ENCODE assay signal across 1 cellular context in genomic region chr6:41462980-41463930, GRCh38.
TF ChIP-seq lines count a peak whose summit lies in the region.

No MANE protein-coding gene starts in this region.

TF ChIP-seq in GM12878, 131 proteins besides CTCF, POLR2A, EP300 and RAD21 (continued from another document):
- peak; percentile 50; the same call in 1 of the 2 replicates for TF ChIP-seq SMARCA5 (IDR thresholded peaks at IDR 0.05)
- TF ChIP-seq SUPT20H (IDR thresholded peaks at IDR 0.05; ENCODE audit: borderline replicate concordance, control insufficient read depth, low read depth, low read length): no peak
- no peak for TF ChIP-seq MXI1 (IDR thresholded peaks at IDR 0.05; ENCODE audit: low read depth, low read length)
- 0 out of 2 replicates have a peak, but pooled peaks have one; percentile 20 for TF ChIP-seq LARP7 (IDR thresholded peaks at IDR 0.05)
- no peak for TF ChIP-seq RAD51 (IDR thresholded peaks at IDR 0.05)
- TF ChIP-seq ZNF384 (IDR thresholded peaks at IDR 0.05; ENCODE audit: borderline replicate concordance, low read depth, low read length): no peak
- no peak for TF ChIP-seq HDAC6 (IDR thresholded peaks at IDR 0.05; ENCODE audit: unreplicated experiment)
- no peak for TF ChIP-seq TCF12 (IDR thresholded peaks at IDR 0.05; ENCODE audit: low read depth, low read length)
- TF ChIP-seq YY1 (IDR thresholded peaks at IDR 0.05; ENCODE audit: low read depth, low read length): peak; percentile 87
- no peak for TF ChIP-seq CHD1 (IDR thresholded peaks at IDR 0.05; ENCODE audit: low read depth, low read length)
- TF ChIP-seq SMC3 (IDR thresholded peaks at IDR 0.05; ENCODE audit: borderline replicate concordance, low read length): peak; percentile 98
- TF ChIP-seq ASH2L (IDR thresholded peaks at IDR 0.05; ENCODE audit: borderline replicate concordance, low read depth): no peak
- TF ChIP-seq RB1 (IDR thresholded peaks at IDR 0.05; ENCODE audit: borderline replicate concordance): peak; percentile 74; the same call in 1 of the 2 replicates
- no peak for TF ChIP-seq JUNB (IDR thresholded peaks at IDR 0.05)
- TF ChIP-seq, protein P1, sequence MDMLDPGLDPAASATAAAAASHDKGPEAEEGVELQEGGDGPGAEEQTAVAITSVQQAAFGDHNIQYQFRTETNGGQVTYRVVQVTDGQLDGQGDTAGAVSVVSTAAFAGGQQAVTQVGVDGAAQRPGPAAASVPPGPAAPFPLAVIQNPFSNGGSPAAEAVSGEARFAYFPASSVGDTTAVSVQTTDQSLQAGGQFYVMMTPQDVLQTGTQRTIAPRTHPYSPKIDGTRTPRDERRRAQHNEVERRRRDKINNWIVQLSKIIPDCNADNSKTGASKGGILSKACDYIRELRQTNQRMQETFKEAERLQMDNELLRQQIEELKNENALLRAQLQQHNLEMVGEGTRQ (IDR thresholded peaks at IDR 0.05; ENCODE audit: borderline replicate concordance, low read depth, low read length): no peak
- TF ChIP-seq, protein P2, sequence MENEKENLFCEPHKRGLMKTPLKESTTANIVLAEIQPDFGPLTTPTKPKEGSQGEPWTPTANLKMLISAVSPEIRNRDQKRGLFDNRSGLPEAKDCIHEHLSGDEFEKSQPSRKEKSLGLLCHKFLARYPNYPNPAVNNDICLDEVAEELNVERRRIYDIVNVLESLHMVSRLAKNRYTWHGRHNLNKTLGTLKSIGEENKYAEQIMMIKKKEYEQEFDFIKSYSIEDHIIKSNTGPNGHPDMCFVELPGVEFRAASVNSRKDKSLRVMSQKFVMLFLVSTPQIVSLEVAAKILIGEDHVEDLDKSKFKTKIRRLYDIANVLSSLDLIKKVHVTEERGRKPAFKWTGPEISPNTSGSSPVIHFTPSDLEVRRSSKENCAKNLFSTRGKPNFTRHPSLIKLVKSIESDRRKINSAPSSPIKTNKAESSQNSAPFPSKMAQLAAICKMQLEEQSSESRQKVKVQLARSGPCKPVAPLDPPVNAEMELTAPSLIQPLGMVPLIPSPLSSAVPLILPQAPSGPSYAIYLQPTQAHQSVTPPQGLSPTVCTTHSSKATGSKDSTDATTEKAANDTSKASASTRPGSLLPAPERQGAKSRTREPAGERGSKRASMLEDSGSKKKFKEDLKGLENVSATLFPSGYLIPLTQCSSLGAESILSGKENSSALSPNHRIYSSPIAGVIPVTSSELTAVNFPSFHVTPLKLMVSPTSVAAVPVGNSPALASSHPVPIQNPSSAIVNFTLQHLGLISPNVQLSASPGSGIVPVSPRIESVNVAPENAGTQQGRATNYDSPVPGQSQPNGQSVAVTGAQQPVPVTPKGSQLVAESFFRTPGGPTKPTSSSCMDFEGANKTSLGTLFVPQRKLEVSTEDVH (IDR thresholded peaks at IDR 0.05; ENCODE audit: low read depth, partially characterized antibody): no peak
- TF ChIP-seq KDM1A (IDR thresholded peaks at IDR 0.05; ENCODE audit: borderline replicate concordance): no peak
- TF ChIP-seq MEF2B (IDR thresholded peaks at IDR 0.05; ENCODE audit: partially characterized antibody, poor library complexity, severe bottlenecking): no peak
- no peak for TF ChIP-seq ZBTB33 (IDR thresholded peaks at IDR 0.05)
- no peak for TF ChIP-seq EED (IDR thresholded peaks at IDR 0.05; ENCODE audit: low read depth)
- no peak for TF ChIP-seq SREBF2 (IDR thresholded peaks at IDR 0.05; ENCODE audit: low read length)
- no peak for TF ChIP-seq CHD2 (IDR thresholded peaks at IDR 0.05; ENCODE audit: borderline replicate concordance, low read depth, low read length)
- no peak for TF ChIP-seq TCF7 (IDR thresholded peaks at IDR 0.05; ENCODE audit: borderline replicate concordance)
- no peak for TF ChIP-seq EZH2 (IDR thresholded peaks at IDR 0.05; ENCODE audit: borderline replicate concordance, control insufficient read depth, low read depth, low read length)
- no peak for TF ChIP-seq SRF (IDR thresholded peaks at IDR 0.05; ENCODE audit: low read depth in 2 of 2, low read length in 2 of 2)
- TF ChIP-seq ZBTB40 (IDR thresholded peaks at IDR 0.05; ENCODE audit: borderline replicate concordance): no peak
- no peak for TF ChIP-seq NR2F1 (conservative IDR thresholded peaks at IDR 0.05)
- TF ChIP-seq ELK1 (IDR thresholded peaks at IDR 0.05; ENCODE audit: low read depth, low read length): no peak
- no peak for TF ChIP-seq USF1 (IDR thresholded peaks at IDR 0.05; ENCODE audit: borderline replicate concordance, extremely low read length, insufficient read depth, low read depth, low read length)
- TF ChIP-seq FOXM1 (IDR thresholded peaks at IDR 0.05; ENCODE audit: low read depth, low read length): no peak
- TF ChIP-seq SIN3A (IDR thresholded peaks at IDR 0.05; ENCODE audit: low read depth, low read length): no peak
- TF ChIP-seq ZNF217 (IDR thresholded peaks at IDR 0.05): no peak
